24 cellular contexts compared by ENCODE assay signal in genomic region chr9:7790022-7790818, GRCh38.
"Had no signal": no experiment of that assay in that cellular context is flagged by ENCODE, and none has a peak within 500 bp of the region (broad histone marks: within the 10 kb centered on the region; RNA-seq: fewer than 3 reads in every experiment).

No MANE protein-coding gene starts in this region.

- H3K9me3 Mint-ChIP-seq: activated CD4-positive, alpha-beta memory T cell treated with anti-CD3 and anti-CD28 coated beads for 36 hours; activated CD4-positive, alpha-beta T cell treated with anti-CD3 and anti-CD28 coated beads, Interleukin-2, amount 10 ng/mL, durations not matched to agents 24 days and 14 days; activated naive CD4-positive, alpha-beta T cell treated with anti-CD3 and anti-CD28 coated beads for 36 hours; activated naive CD8-positive, alpha-beta T cell treated with anti-CD3 and anti-CD28 coated beads for 36 hours; activated T-cell treated with anti-CD3 and anti-CD28 coated beads, Interleukin-2, amount 50 U/mL, for 4 hours; T-helper 1 cell treated with Interleukin-12 subunit alpha and Interleukin-12 subunit beta and Interleukin-4 antibody, amounts not matched to agents 30 μg/mL and 1 μg/mL, for 36 hours; WTC11 had no signal

- H3K27ac Mint-ChIP-seq: activated CD4-positive, alpha-beta memory T cell treated with anti-CD3 and anti-CD28 coated beads for 36 hours; activated CD4-positive, alpha-beta T cell treated with anti-CD3 and anti-CD28 coated beads, Interleukin-2, amount 10 ng/mL, durations not matched to agents 24 days and 14 days; activated naive CD4-positive, alpha-beta T cell treated with anti-CD3 and anti-CD28 coated beads for 36 hours; activated naive CD8-positive, alpha-beta T cell treated with anti-CD3 and anti-CD28 coated beads for 36 hours; T-helper 1 cell treated with Interleukin-12 subunit alpha and Interleukin-12 subunit beta and Interleukin-4 antibody, amounts not matched to agents 30 μg/mL and 1 μg/mL, for 36 hours; WTC11 had no signal

- DNase-seq: activated CD4-positive, alpha-beta memory T cell treated with anti-CD3 and anti-CD28 coated beads for 36 hours; activated CD4-positive, alpha-beta T cell treated with anti-CD3 and anti-CD28 coated beads for 1 hour; activated CD4-positive, alpha-beta T cell treated with anti-CD3 and anti-CD28 coated beads, Interleukin-2, amount 10 ng/mL, durations not matched to agents 24 days and 14 days; activated CD8-positive, alpha-beta memory T cell treated with anti-CD3 and anti-CD28 coated beads for 24 hours; activated effector memory CD4-positive, alpha-beta T cell treated with anti-CD3 and anti-CD28 coated beads, Interleukin-2, amount 50 U/mL, for 16 hours; activated naive CD4-positive, alpha-beta T cell treated with anti-CD3 and anti-CD28 coated beads for 36 hours; activated naive CD8-positive, alpha-beta T cell treated with anti-CD3 and anti-CD28 coated beads for 36 hours; activated T-cell treated with anti-CD3 and anti-CD28 coated beads, Interleukin-2, amount 50 U/mL, for 4 hours; cerebellar nuclear complex; Kasumi-1; KBM-7; NCI-H1105 treated with DMSO at 0.1 percent for 48 hours; NCI-H1436 treated with DMSO at 0.1 percent for 48 hours; NCI-H1930; NCI-H2107; NCI-H2171 treated with DMSO at 0.1 percent for 48 hours; NCI-H226; NCI-H510A treated with DMSO at 0.1 percent for 48 hours; NCI-H774; NK-92 treated with Interleukin-12 subunit alpha and Interleukin-12 subunit beta, amount 100 ng/mL, for 24 hours; OCI-M1; RPMI8226 had no signal

- H3K4me3 Mint-ChIP-seq: activated CD4-positive, alpha-beta memory T cell treated with anti-CD3 and anti-CD28 coated beads for 36 hours; activated CD4-positive, alpha-beta T cell treated with anti-CD3 and anti-CD28 coated beads, Interleukin-2, amount 10 ng/mL, durations not matched to agents 24 days and 14 days; activated naive CD4-positive, alpha-beta T cell treated with anti-CD3 and anti-CD28 coated beads for 36 hours; activated naive CD8-positive, alpha-beta T cell treated with anti-CD3 and anti-CD28 coated beads for 36 hours; activated T-cell treated with anti-CD3 and anti-CD28 coated beads, Interleukin-2, amount 50 U/mL, for 4 hours; T-helper 1 cell treated with Interleukin-12 subunit alpha and Interleukin-12 subunit beta and Interleukin-4 antibody, amounts not matched to agents 30 μg/mL and 1 μg/mL, for 36 hours; WTC11 had no signal

- H3K27me3 Mint-ChIP-seq: activated CD4-positive, alpha-beta memory T cell treated with anti-CD3 and anti-CD28 coated beads for 36 hours; activated CD4-positive, alpha-beta T cell treated with anti-CD3 and anti-CD28 coated beads, Interleukin-2, amount 10 ng/mL, durations not matched to agents 24 days and 14 days; activated naive CD8-positive, alpha-beta T cell treated with anti-CD3 and anti-CD28 coated beads for 36 hours had no signal

- H3K4me1 Mint-ChIP-seq: WTC11 had no signal
